9 cellular contexts compared by ENCODE assay signal in the genomic region with DNA sequence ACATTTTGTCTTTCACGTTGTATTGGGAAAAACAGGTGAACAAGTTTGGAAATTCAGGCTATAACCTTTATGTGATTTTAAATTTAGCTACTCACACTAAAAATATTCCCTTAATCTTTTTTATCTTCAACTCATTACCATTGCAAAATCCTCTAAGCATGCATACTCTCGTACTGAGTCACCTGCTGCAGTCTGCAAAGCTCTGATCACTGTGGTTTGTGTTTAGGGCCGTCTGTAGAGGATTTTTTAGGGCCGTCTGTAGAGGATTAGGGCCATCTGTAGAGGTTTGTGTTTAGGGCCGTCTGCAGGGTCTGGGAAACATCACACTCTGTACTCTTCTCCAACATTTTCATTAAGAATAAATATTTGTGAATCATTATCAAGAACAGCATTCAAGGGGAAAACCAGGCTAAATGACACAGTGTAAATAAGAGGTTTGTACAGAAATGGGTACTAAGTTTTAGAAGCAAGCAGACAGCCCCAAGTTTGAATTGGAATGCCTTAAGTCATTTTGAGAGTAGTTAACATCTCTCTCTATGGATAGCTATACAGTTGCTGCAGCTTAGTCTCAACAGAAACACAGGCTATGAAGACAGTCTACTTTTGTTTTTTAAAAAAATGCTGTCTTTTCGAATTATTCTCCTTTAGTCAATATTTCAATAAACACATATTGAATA.
DNase-seq lines count a peak whose midpoint lies in the region; ATAC-seq lines count a peak whose summit lies in the region.
"Had no signal": no experiment of that assay in that cellular context is flagged by ENCODE, and none has a peak within 500 bp of the region (broad histone marks: within the 10 kb centered on the region; RNA-seq: fewer than 3 reads in every experiment).

No MANE protein-coding gene starts in this region.

- ATAC-seq in HG02884 (IDR thresholded peaks at IDR 0.05; ENCODE audit: unreplicated experiment) (peak; percentile 64), GM21381 (IDR thresholded peaks at IDR 0.05; ENCODE audit: unreplicated experiment) (no peak)
- ATAC-seq: Panc1 had no signal

- DNase-seq in DMS 273 (lab: John Stamatoyannopoulos, UW; ENCODE audit: unreplicated experiment) (peak; percentile 75), SW480 (ENCODE audit: low spot score) (peak; percentile 70), kidney tubule cell (ENCODE audit: low spot score) (peak; percentile 74), NCI-H2081 (lab: John Stamatoyannopoulos, UW) (no peak), GOT3 (lab: John Stamatoyannopoulos, UW) (no peak), NCI-H1092 treated with DMSO at 0.1 percent for 48 hours (lab: John Stamatoyannopoulos, UW) (no peak)

Comparison
In these comparisons a context has a peak if more than half of its experiments do, and no peak if none do; other contexts are left out.
1. DNase-seq: peak in DMS 273 (single experiment), SW480 (single experiment) and kidney tubule cell (single experiment); none in NCI-H2081 (0 of 2), GOT3 (single experiment) and NCI-H1092 treated with DMSO at 0.1 percent for 48 hours (single experiment).